Comparison of ENCODE assay signal across 8 cellular contexts in the genomic region with DNA sequence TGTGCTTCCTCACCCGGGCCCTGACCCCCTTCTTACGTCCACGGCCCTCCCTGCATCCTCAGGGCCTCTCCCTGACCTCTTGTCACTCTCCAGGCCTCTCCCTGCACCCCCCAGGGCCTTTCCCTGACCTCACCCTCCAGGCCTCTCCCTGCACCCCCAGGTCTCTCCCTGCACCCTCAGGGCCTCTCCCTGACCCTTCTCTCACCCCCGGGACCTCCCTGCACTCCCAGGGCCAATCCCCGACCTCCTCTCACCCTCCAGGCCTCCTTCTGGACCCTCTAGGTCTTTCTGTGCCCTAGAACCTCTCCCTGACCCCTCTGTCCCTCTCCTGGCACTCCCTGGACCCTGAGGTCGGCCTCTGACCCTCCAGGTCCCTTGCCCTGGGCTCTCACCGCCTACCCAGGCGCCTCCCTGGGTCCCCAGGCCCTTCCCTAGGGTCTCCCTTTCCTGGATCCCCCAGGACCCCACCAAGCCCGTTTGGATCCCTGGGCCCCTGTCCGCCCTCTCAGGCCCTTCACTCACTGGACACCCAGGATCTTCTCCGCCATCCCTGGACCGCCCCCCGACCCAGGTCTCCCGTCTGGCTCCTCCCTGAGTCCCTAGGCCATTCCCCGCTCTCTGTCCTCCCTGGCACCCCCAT. TPM values are rescaled to one million over a fixed set of nuclear protein-coding genes. Genes with fewer than 3 reads are reported as not detected.
DNase-seq lines count a peak whose midpoint lies in the region; ATAC-seq and TF ChIP-seq lines count a peak whose summit lies in the region.
"Had no signal": no experiment of that assay in that cellular context is flagged by ENCODE, and none has a peak within 500 bp of the region (broad histone marks: within the 10 kb centered on the region; RNA-seq: fewer than 3 reads in every experiment).

No MANE protein-coding gene starts in this region.

- 6% methylated on average over 13 of the region's 15 CpGs for WGBS in esophagus muscularis mucosa
- WGBS in psoas muscle, 3 donors = 6 to 12% (median 7%) methylated on average over 15 of the region's 15 CpGs

- TF ChIP-seq POLR2A in esophagus muscularis mucosa (IDR thresholded peaks at IDR 0.05; ENCODE audit: low read depth) = no peak

- H3K9me3 ChIP-seq in esophagus muscularis mucosa (no peaks in the 10 kb centered on the region), psoas muscle (no peaks in the 10 kb centered on the region)

- H3K36me3 Mint-ChIP-seq in T-cell = peaks cover 11% of the 10 kb centered on the region

- peaks cover 0 to 6% (median 0%) of the 10 kb centered on the region in 4 donors for H3K27me3 ChIP-seq in esophagus muscularis mucosa
- peaks cover 0 to 10% (median 0%) of the 10 kb centered on the region in 3 donors for H3K27me3 ChIP-seq in psoas muscle (ENCODE audit: insufficient read depth in 3 of 3, low read length in 2 of 3)

- no peak for TF ChIP-seq EP300 in esophagus muscularis mucosa (IDR thresholded peaks at IDR 0.05)

- peaks cover 17 to 35% (median 29%) of the 10 kb centered on the region in 4 donors for H3K4me1 ChIP-seq in esophagus muscularis mucosa
- H3K4me1 ChIP-seq in psoas muscle = peaks cover 12% of the 10 kb centered on the region

- peaks cover 19 to 25% (median 21%) of the 10 kb centered on the region in 3 donors for H3K4me1 Mint-ChIP-seq in T-cell

- ATAC-seq in T-cell (replicated peaks in 1 of 4) (no peak), psoas muscle (no peak), GM18858 (IDR thresholded peaks at IDR 0.05; ENCODE audit: unreplicated experiment) (no peak)

- H3K9me3 Mint-ChIP-seq in T-cell = no peaks in the 10 kb centered on the region

- H3K36me3 ChIP-seq in esophagus muscularis mucosa (peaks cover 0 to 28% (median 22%) of the 10 kb centered on the region in 4 donors), psoas muscle (ENCODE audit: insufficient read depth in 1 of 2, low read depth in 1 of 2) (peaks cover 0 to 19% of the 10 kb centered on the region in 2 donors)

- intact Hi-C loops in esophagus muscularis mucosa (cut with DNase I) (loop anchor here (5.0 kb wide), 2 partner anchors 38 to 42 kb away; a partner anchor contains a TSS), psoas muscle (cut with DNase I) (loop anchor here in 1 of 2 donors (5.0 kb wide), 1 partner anchor 42 kb away; a partner anchor contains a TSS)

- H3K27me3 Mint-ChIP-seq in T-cell = peaks cover 0 to 4% of the 10 kb centered on the region in 2 donors

- H3K27ac ChIP-seq in esophagus muscularis mucosa (replicated peaks in 1 of 4) (peak overlapping the region; percentile 91 to 97 (median 93)), psoas muscle (peak overlapping the region; percentile 93)

- CTCF ChIA-PET in T-cell (lab: Charles Lee) = interaction anchor here in 1 of 2 donors (0.5 to 1.7 kb wide), 5 partner anchors 38 to 1343 kb away, joined by 3 to 15 read pairs (median 4); no protein-coding TSS in a partner anchor

- POLR2A ChIA-PET in T-cell (lab: Charles Lee) = interaction anchor here in 1 of 2 donors (0.9 to 1.8 kb wide), 7 partner anchors 15 to 85 kb away, joined by 3 to 11 read pairs (median 6); a partner anchor contains a TSS

- peak overlapping the region; percentile 67 for H3K4me3 ChIP-seq in HFF-Myc (replicated peaks; ENCODE audit: low read depth, low read length)
- H3K4me3 ChIP-seq in esophagus muscularis mucosa = peak overlapping the region; percentile 76 to 91 (median 84)
- H3K4me3 ChIP-seq in psoas muscle = peak overlapping the region; percentile 75

- H3K4me3 Mint-ChIP-seq in T-cell = peak overlapping the region; percentile 76 to 78 (median 78)

- DNase-seq in HFF-Myc (ENCODE audit: extremely low read depth, low read depth) = no peak
- DNase-seq in T-cell = peak in 8 of 34 experiments; percentile 12 to 37 (median 18)
- DNase-seq in esophagus muscularis mucosa (ENCODE audit: extremely low spot score) = no peak
- peak in 1 of 2 donors; percentile 34 for DNase-seq in psoas muscle
- no peak for DNase-seq in GM20000 (ENCODE audit: low spot score)
- DNase-seq in hepatic stellate cell (ENCODE audit: low spot score) = no peak

- H3K27ac Mint-ChIP-seq in T-cell = peak overlapping the region; percentile 49 to 61

- TF ChIP-seq CTCF in HFF-Myc (IDR thresholded peaks at IDR 0.05; ENCODE audit: low read depth, low read length, missing control alignments) = no peak
- TF ChIP-seq CTCF in esophagus muscularis mucosa (IDR thresholded peaks at IDR 0.05) = no peak
- no peak for TF ChIP-seq CTCF in psoas muscle (IDR thresholded peaks at IDR 0.05)
- no peak for TF ChIP-seq CTCF in GM20000 (IDR thresholded peaks at IDR 0.05; ENCODE audit: extremely low read depth, missing control alignments)

RNA-seq across cellular contexts. Expression of a gene that starts 0.6 kb away (rescaled TPM):
- total RNA-seq in T-cell = 10 to 100 TPM; 24.4 to 71.8 (median 30.7) TPM
- total RNA-seq in esophagus muscularis mucosa = 1 to 10 TPM; 5.0 to 8.7 (median 8.1) TPM
- total RNA-seq in psoas muscle = 1 to 10 TPM; 3.9 to 5.7 (median 4.6) TPM
- 1 to 10 TPM; 1.8 to 2.6 (median 2.4) TPM for polyA plus RNA-seq in psoas muscle

RNA-seq across cellular contexts. Expression of a gene that starts 14.3 kb away (rescaled TPM):
- total RNA-seq in T-cell = under 1 TPM in 2 of 5 donors, not detected in 3; 0.12 to 0.51 TPM
- under 1 TPM in 1 of 4 donors, not detected in 3; 0.19 TPM for total RNA-seq in esophagus muscularis mucosa
- total RNA-seq in psoas muscle = not detected
- polyA plus RNA-seq in psoas muscle = under 1 TPM in 1 of 3 donors, not detected in 2; 0.04 TPM
- total RNA-seq: activated CD8-positive, alpha-beta memory T cell treated with anti-CD3 and anti-CD28 coated beads for 36 hours had no signal

RNA-seq across cellular contexts. Expression of a gene that starts 15.1 kb away (rescaled TPM):
- total RNA-seq in T-cell (under 1 TPM in 1 of 5 donors, not detected in 4; 0.47 TPM), esophagus muscularis mucosa (1 to 10 TPM in 3 of 4 donors, under 1 TPM in 1; 0.83 to 5.2 (median 2.7) TPM), psoas muscle (1 to 10 TPM in 1 of 4 donors, under 1 TPM in 3; 0.38 to 1.1 (median 0.57) TPM)
- under 1 TPM; 0.08 to 0.30 (median 0.23) TPM for polyA plus RNA-seq in psoas muscle

RNA-seq across cellular contexts. Expression of a gene that starts 22.8 kb away (rescaled TPM):
- total RNA-seq in T-cell (not detected), esophagus muscularis mucosa (not detected), psoas muscle (not detected)
- polyA plus RNA-seq in psoas muscle = not detected
- total RNA-seq: activated CD8-positive, alpha-beta memory T cell treated with anti-CD3 and anti-CD28 coated beads for 36 hours had no signal

RNA-seq across cellular contexts. Expression of a gene that starts 30.0 kb away (rescaled TPM):
- total RNA-seq in T-cell = under 1 TPM in 2 of 5 donors, not detected in 3; 0.53 to 0.96 TPM
- total RNA-seq in esophagus muscularis mucosa = under 1 TPM in 2 of 4 donors, not detected in 2; 0.33 to 0.34 TPM
- not detected for total RNA-seq in psoas muscle
- under 1 TPM in 1 of 3 donors, not detected in 2; 0.06 TPM for polyA plus RNA-seq in psoas muscle
